ENCODE assay signal across 9 cellular contexts in the genomic region with DNA sequence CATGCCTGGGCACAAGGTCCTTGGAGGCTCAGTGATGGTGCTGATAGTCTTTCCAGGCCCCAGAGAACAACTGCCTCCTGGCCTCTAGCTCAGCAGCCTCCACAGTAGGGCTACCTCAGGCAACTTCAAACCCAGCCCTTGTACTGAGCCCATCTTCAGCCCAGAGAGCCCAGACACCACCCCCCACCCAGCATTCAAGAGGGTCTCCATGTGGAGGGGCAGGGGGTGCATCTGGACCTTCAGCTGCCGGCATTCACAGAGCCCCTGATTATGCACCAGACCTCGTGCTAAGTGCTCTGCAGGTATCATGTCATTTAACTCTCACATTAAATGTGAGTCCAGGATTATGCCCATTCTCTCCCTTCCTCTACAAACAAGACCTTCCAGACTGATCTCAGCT.
"Had no signal": no experiment of that assay in that cellular context is flagged by ENCODE, and none has a peak within 500 bp of the region (broad histone marks: within the 10 kb centered on the region; RNA-seq: fewer than 3 reads in every experiment).

No MANE protein-coding gene starts in this region.

- H2AFZ ChIP-seq: GM23248 had no signal

- H3K9ac ChIP-seq: GM23248 had no signal

- H3K4me3 ChIP-seq: GM23248, K562 had no signal

- FAIRE-seq: H54, HTR-8/SVneo, K562 had no signal

- H3K27ac Mint-ChIP-seq: H9 had no signal

- DNase-seq: GM23248, GOT3, H9, HCEC 1CT, IMR-90 had no signal

- H3K27ac ChIP-seq: GM23248, HL-60 had no signal

- H3K4me3 Mint-ChIP-seq: H9 had no signal

- ATAC-seq: K562 had no signal
